In genomic region chr12:76078748-76079147, GRCh38 we compare ENCODE assay signal across 25 cellular contexts. TPM values are rescaled to one million over a fixed set of nuclear protein-coding genes. Genes with fewer than 3 reads are reported as not detected.
A peak's percentile ranks its signal among the peaks of the same experiment; 100 is the strongest.
DNase-seq lines count a peak whose midpoint lies in the region; ATAC-seq and TF ChIP-seq lines count a peak whose summit lies in the region.
"Had no signal": no experiment of that assay in that cellular context is flagged by ENCODE, and none has a peak within 500 bp of the region (broad histone marks: within the 10 kb centered on the region; RNA-seq: fewer than 3 reads in every experiment).

No MANE protein-coding gene starts in this region.

- peaks cover 60% of the 10 kb centered on the region for H3K4me1 ChIP-seq in GM23338 (ENCODE audit: insufficient read depth)

- H2AFZ ChIP-seq in GM23338 (no peak overlapping the region), SU-DHL-6 (ENCODE audit: low read depth, low read length, severe bottlenecking) (no peak overlapping the region)

- H3K4me1 Mint-ChIP-seq in activated naive CD4-positive, alpha-beta T cell treated with anti-CD3 and anti-CD28 coated beads, Interleukin-2, amount 50 U/mL, for 24 hours, result peaks cover 72% of the 10 kb centered on the region
- H3K4me1 Mint-ChIP-seq in GM23338 (peaks cover 58% of the 10 kb centered on the region), neural crest cell (peaks cover 61% of the 10 kb centered on the region)

- H3F3A ChIP-seq in GM23338 (replicated peaks; ENCODE audit: low read depth), result no peaks in the 10 kb centered on the region
- 0 out of 2 replicates have a peak, but pooled peaks cover 11% of the 10 kb centered on the region for H3F3A ChIP-seq in SU-DHL-6 (ENCODE audit: insufficient read depth)

- no peaks in the 10 kb centered on the region for H3K9me2 ChIP-seq in GM23338 (ENCODE audit: insufficient read depth)
- no peaks in the 10 kb centered on the region for H3K9me2 ChIP-seq in SU-DHL-6 (replicated peaks; ENCODE audit: insufficient read depth, low read length)

- H3K27me3 Mint-ChIP-seq in activated naive CD4-positive, alpha-beta T cell treated with anti-CD3 and anti-CD28 coated beads, Interleukin-2, amount 50 U/mL, for 24 hours, result no peaks in the 10 kb centered on the region
- H3K27me3 Mint-ChIP-seq in GM23338 (ENCODE audit: insufficient read depth, low read depth, poor library complexity) (peaks cover 5% of the 10 kb centered on the region), neural crest cell (ENCODE audit: low read depth) (no peaks in the 10 kb centered on the region)

- ATAC-seq in activated naive CD4-positive, alpha-beta T cell treated with anti-CD3 and anti-CD28 coated beads, Interleukin-2, amount 50 U/mL, for 72 hours, result no peak
- ATAC-seq in GM23338, result no peak
- ATAC-seq in HG03469 (IDR thresholded peaks at IDR 0.05; ENCODE audit: unreplicated experiment), result no peak
- ATAC-seq: left lung, sciatic nerve had no signal

- no peaks in the 10 kb centered on the region for H3K27me3 ChIP-seq in GM23338 (ENCODE audit: insufficient read depth)
- no peaks in the 10 kb centered on the region for H3K27me3 ChIP-seq in SU-DHL-6 (ENCODE audit: low read length)
- H3K27me3 ChIP-seq: breast epithelium, left lung had no signal

- H3K4me3 ChIP-seq in GM23338 (0 out of 2 replicates have a peak overlapping the region, but pooled peaks have one; percentile 22), SU-DHL-6 (ENCODE audit: insufficient read depth, low read length, poor library complexity, severe bottlenecking) (no peak overlapping the region)
- H3K4me3 ChIP-seq: breast epithelium, left lung had no signal

- H3K79me2 ChIP-seq in GM23338 (replicated peaks; ENCODE audit: insufficient read depth), result peaks cover 100% of the 10 kb centered on the region
- H3K79me2 ChIP-seq in SU-DHL-6 (ENCODE audit: insufficient read depth, low read length), result peaks cover 100% of the 10 kb centered on the region

- no peaks in the 10 kb centered on the region for H3K36me3 ChIP-seq in GM23338 (ENCODE audit: insufficient read depth)
- peaks cover 36% of the 10 kb centered on the region for H3K36me3 ChIP-seq in SU-DHL-6 (ENCODE audit: low read length)
- H3K36me3 ChIP-seq: breast epithelium, left lung had no signal

- no peak for DNase-seq in activated naive CD4-positive, alpha-beta T cell treated with anti-CD3 and anti-CD28 coated beads, Interleukin-2, amount 50 U/mL, for 72 hours (ENCODE audit: low spot score in 2 of 2)
- DNase-seq in GM23338 (ENCODE audit: low spot score) (no peak), neural crest cell (ENCODE audit: low read depth, low spot score) (no peak), NCI-H2227 treated with DMSO at 0.1 percent for 48 hours (lab: John Stamatoyannopoulos, UW) (no peak)
- DNase-seq: amniotic stem cell; effector CD4-positive, alpha-beta T cell; H7; left lung; mesenchymal stem cell; NCI-H1417 treated with DMSO at 0.1 percent for 48 hours; NCI-H2081 treated with DMSO at 0.1 percent for 48 hours; NCI-H345; NCI-H748 treated with DMSO at 0.1 percent for 48 hours; posterior cingulate gyrus; stimulated activated CD4-positive, alpha-beta T cell treated with anti-CD3 and anti-CD28 coated beads, Interleukin-12 subunit alpha, Interleukin-12 subunit beta, amount 100 ng/mL, for 4 hours; stimulated activated CD4-positive, alpha-beta T cell treated with anti-CD3 and anti-CD28 coated beads, Interleukin-4, amount 100 ng/mL, for 1 hour; T-helper 1 cell had no signal

- H3K4me2 ChIP-seq in GM23338 (peak overlapping the region; percentile 53), SU-DHL-6 (ENCODE audit: low read depth, low read length, poor library complexity, severe bottlenecking) (peak overlapping the region; percentile 11)

- H3K36me3 Mint-ChIP-seq in activated naive CD4-positive, alpha-beta T cell treated with anti-CD3 and anti-CD28 coated beads, Interleukin-2, amount 50 U/mL, for 24 hours, result peaks cover 45% of the 10 kb centered on the region
- H3K36me3 Mint-ChIP-seq in activated naive CD4-positive, alpha-beta T cell treated with anti-CD3 and anti-CD28 coated beads, Interleukin-2, amount 50 U/mL, for 72 hours, result peaks cover 27 to 59% of the 10 kb centered on the region in 2 donors
- H3K36me3 Mint-ChIP-seq in GM23338 (ENCODE audit: low read depth) (peaks cover 39% of the 10 kb centered on the region), neural crest cell (ENCODE audit: low read depth) (peaks cover 36% of the 10 kb centered on the region)

- TF ChIP-seq CTCF in GM23338 (conservative IDR thresholded peaks at IDR 0.05; ENCODE audit: low read depth in 2 of 2) (no peak), SU-DHL-6 (IDR thresholded peaks at IDR 0.05; ENCODE audit: insufficient read depth, low read length, poor library complexity, severe bottlenecking) (no peak), neural crest cell (conservative IDR thresholded peaks at IDR 0.05) (no peak)

- H4K20me1 ChIP-seq in GM23338 (replicated peaks; ENCODE audit: insufficient read depth) (peaks cover 85% of the 10 kb centered on the region), SU-DHL-6 (ENCODE audit: low read depth, low read length) (peaks cover 87% of the 10 kb centered on the region)

- H3K27ac ChIP-seq in GM23338 (ENCODE audit: low read depth), result no peak overlapping the region
- H3K27ac ChIP-seq in SU-DHL-6 (ENCODE audit: low read depth, low read length), result no peak overlapping the region; the same call in 1 of the 2 replicates
- H3K27ac ChIP-seq: breast epithelium, C4-2B, epithelial cell of prostate, left lung, RWPE1 had no signal

- 0 out of 2 replicates have a peak overlapping the region, but pooled peaks have one; percentile 14 for H3K9ac ChIP-seq in SU-DHL-6 (ENCODE audit: low read length)

- H3K9me3 ChIP-seq in SU-DHL-6 (ENCODE audit: insufficient read depth, low read length), result no peaks in the 10 kb centered on the region
- H3K9me3 ChIP-seq: left lung had no signal

- peak overlapping the region; percentile 67 for H3K4me3 Mint-ChIP-seq in activated naive CD4-positive, alpha-beta T cell treated with anti-CD3 and anti-CD28 coated beads, Interleukin-2, amount 50 U/mL, for 24 hours
- H3K4me3 Mint-ChIP-seq in GM23338 (peak overlapping the region; percentile 5; the same call in 1 of the 3 replicates), neural crest cell (peak overlapping the region; percentile 25)

- no peaks in the 10 kb centered on the region for H3K9me3 Mint-ChIP-seq in activated naive CD4-positive, alpha-beta T cell treated with anti-CD3 and anti-CD28 coated beads, Interleukin-2, amount 50 U/mL, for 24 hours
- no peaks in the 10 kb centered on the region for H3K9me3 Mint-ChIP-seq in activated naive CD4-positive, alpha-beta T cell treated with anti-CD3 and anti-CD28 coated beads, Interleukin-2, amount 50 U/mL, for 72 hours
- no peaks in the 10 kb centered on the region for H3K9me3 Mint-ChIP-seq in GM23338
- H3K9me3 Mint-ChIP-seq in neural crest cell, result peaks cover 3% of the 10 kb centered on the region

- H3K27ac Mint-ChIP-seq in activated naive CD4-positive, alpha-beta T cell treated with anti-CD3 and anti-CD28 coated beads, Interleukin-2, amount 50 U/mL, for 24 hours, result peak overlapping the region; percentile 69
- H3K27ac Mint-ChIP-seq in activated naive CD4-positive, alpha-beta T cell treated with anti-CD3 and anti-CD28 coated beads, Interleukin-2, amount 50 U/mL, for 72 hours, result no peak overlapping the region
- H3K27ac Mint-ChIP-seq in GM23338 (peak overlapping the region; percentile 66), neural crest cell (ENCODE audit: unreplicated experiment) (no peak overlapping the region)

TF ChIP-seq in GM23338, 12 proteins besides CTCF, POLR2A, EP300 and RAD21 (continues in another document):
- TF ChIP-seq ZNF114 (CRISPR knock-in tag; IDR thresholded peaks at IDR 0.05) (no peak), NANOG (IDR thresholded peaks at IDR 0.05; ENCODE audit: borderline replicate concordance) (no peak), EZH2phosphoT487 (IDR thresholded peaks at IDR 0.05; ENCODE audit: unreplicated experiment) (no peak), CREB1 (CRISPR knock-in tag; IDR thresholded peaks at IDR 0.05; ENCODE audit: low read depth) (no peak), JUNB (IDR thresholded peaks at IDR 0.05; ENCODE audit: unreplicated experiment) (no peak), POLR2AphosphoS5 (IDR thresholded peaks at IDR 0.05; ENCODE audit: low read depth) (no peak), EZH2 (IDR thresholded peaks at IDR 0.05; ENCODE audit: low read depth, unreplicated experiment) (no peak), ZNF331 (CRISPR knock-in tag; IDR thresholded peaks at IDR 0.05; ENCODE audit: low read depth) (no peak)
- TF ChIP-seq, protein P1, sequence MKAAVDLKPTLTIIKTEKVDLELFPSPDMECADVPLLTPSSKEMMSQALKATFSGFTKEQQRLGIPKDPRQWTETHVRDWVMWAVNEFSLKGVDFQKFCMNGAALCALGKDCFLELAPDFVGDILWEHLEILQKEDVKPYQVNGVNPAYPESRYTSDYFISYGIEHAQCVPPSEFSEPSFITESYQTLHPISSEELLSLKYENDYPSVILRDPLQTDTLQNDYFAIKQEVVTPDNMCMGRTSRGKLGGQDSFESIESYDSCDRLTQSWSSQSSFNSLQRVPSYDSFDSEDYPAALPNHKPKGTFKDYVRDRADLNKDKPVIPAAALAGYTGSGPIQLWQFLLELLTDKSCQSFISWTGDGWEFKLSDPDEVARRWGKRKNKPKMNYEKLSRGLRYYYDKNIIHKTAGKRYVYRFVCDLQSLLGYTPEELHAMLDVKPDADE (IDR thresholded peaks at IDR 0.05), result no peak

RNA-seq across cellular contexts. Expression of gene NAP1L1, which starts 5.7 kb away (rescaled TPM):
- total RNA-seq in activated naive CD4-positive, alpha-beta T cell treated with anti-CD3 and anti-CD28 coated beads, Interleukin-2, amount 50 U/mL, for 72 hours, result 100 to 1,000 TPM; 835 to 875 TPM
- 658 and 693 TPM in 2 replicates for total RNA-seq in GM23338 (2014; rRNA removed; shearing (Covaris generic))
- 996 and 999 TPM in 2 replicates for polyA plus RNA-seq in GM23338 (2016; fragmentation: Nextera tagmentation; extraction: Ambion mirVana)
- 1,116 and 1,117 TPM in 2 replicates for total RNA-seq in neural crest cell

RNA-seq across cellular contexts. Expression of gene PHLDA1, which starts 47.2 kb away (rescaled TPM):
- total RNA-seq in activated naive CD4-positive, alpha-beta T cell treated with anti-CD3 and anti-CD28 coated beads, Interleukin-2, amount 50 U/mL, for 72 hours, result 10 to 100 TPM in 1 of 2 donors, 1 to 10 TPM in 1; 5.5 to 15.1 TPM
- 19.3 and 21.6 TPM in 2 replicates for total RNA-seq in GM23338 (2014; rRNA removed; shearing (Covaris generic))
- polyA plus RNA-seq in GM23338 (2016; fragmentation: Nextera tagmentation; extraction: Ambion mirVana), result 11.6 and 11.7 TPM in 2 replicates
- total RNA-seq in neural crest cell, result 29.3 and 30.9 TPM in 2 replicates

Comparison
In these comparisons a context has a peak if more than half of its experiments do, and no peak if none do; other contexts are left out.
1. H3K27ac Mint-ChIP-seq: peak in activated naive CD4-positive, alpha-beta T cell treated with anti-CD3 and anti-CD28 coated beads, Interleukin-2, amount 50 U/mL, for 24 hours (single experiment) and GM23338 (single experiment); none in activated naive CD4-positive, alpha-beta T cell treated with anti-CD3 and anti-CD28 coated beads, Interleukin-2, amount 50 U/mL, for 72 hours (0 of 2) and neural crest cell (single experiment).
2. H3K4me3 Mint-ChIP-seq: peak in every context shown above with its lines; median percentile 67 in activated naive CD4-positive, alpha-beta T cell treated with anti-CD3 and anti-CD28 coated beads, Interleukin-2, amount 50 U/mL, for 24 hours; 25 in neural crest cell; 5 in GM23338.